ENCODE assay signal across 22 cellular contexts in the genomic region with DNA sequence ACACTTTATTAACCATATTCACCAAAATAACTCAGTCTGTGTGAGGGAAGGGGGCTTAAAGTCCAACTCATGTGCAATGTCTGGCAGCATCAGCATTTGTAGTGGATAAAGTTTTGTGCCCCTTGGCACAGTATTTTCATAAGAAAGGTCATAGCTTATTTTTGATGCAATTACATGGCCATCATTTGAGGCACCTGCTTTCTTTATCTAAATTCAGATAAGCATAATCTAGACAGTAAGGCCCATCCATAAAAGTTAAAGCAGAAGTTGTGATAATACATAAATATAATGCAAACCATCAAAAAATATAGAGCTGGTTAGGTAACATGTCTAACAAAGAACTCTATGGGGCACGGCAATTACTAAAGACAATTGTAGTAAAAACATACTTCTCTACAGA.
"Had no signal": no experiment of that assay in that cellular context is flagged by ENCODE, and none has a peak within 500 bp of the region (broad histone marks: within the 10 kb centered on the region; RNA-seq: fewer than 3 reads in every experiment).

No MANE protein-coding gene starts in this region.

- H3K4me1 Mint-ChIP-seq: nephron had no signal

- H3K79me2 ChIP-seq: hepatocyte had no signal

- H3K4me2 ChIP-seq: hepatocyte had no signal

- H3K4me3 Mint-ChIP-seq: nephron had no signal

- H3K9me3 Mint-ChIP-seq: nephron had no signal

- H3K27me3 Mint-ChIP-seq: naive B cell, progenitor cell of endocrine pancreas had no signal

- ATAC-seq: foreskin keratinocyte, left cardiac atrium, right cardiac atrium had no signal

- FAIRE-seq: endothelial cell of umbilical vein, small intestine had no signal

- H3K27me3 ChIP-seq: foreskin keratinocyte, hepatocyte, stomach, transverse colon had no signal

- H3K36me3 ChIP-seq: pancreas, stomach, thoracic aorta, transverse colon had no signal

- H3K27ac Mint-ChIP-seq: nephron, progenitor cell of endocrine pancreas had no signal

- H3K4me1 ChIP-seq: foreskin keratinocyte, pancreas, stomach, transverse colon had no signal

- H3K4me3 ChIP-seq: hepatocyte, lung, pancreas, stomach, thoracic aorta, transverse colon had no signal

- DNase-seq: dermis blood vessel endothelial cell; erythroblast; foreskin keratinocyte; kidney; left cardiac atrium; left ventricle myocardium superior; midbrain; occipital lobe; pancreas; right cardiac atrium; stimulated activated CD4-positive, alpha-beta T cell treated with anti-CD3 and anti-CD28 coated beads, Interleukin-12 subunit alpha, Interleukin-12 subunit beta, amount 100 ng/mL, for 4 hours; stomach; substantia nigra; transverse colon had no signal

- H3K27ac ChIP-seq: foreskin keratinocyte, hepatocyte, pancreas, stomach, thoracic aorta, transverse colon had no signal

- H3K9me3 ChIP-seq: pancreas, stomach, thoracic aorta, transverse colon had no signal

- H2AFZ ChIP-seq: hepatocyte had no signal
